11 cellular contexts compared by ENCODE assay signal in the genomic region with DNA sequence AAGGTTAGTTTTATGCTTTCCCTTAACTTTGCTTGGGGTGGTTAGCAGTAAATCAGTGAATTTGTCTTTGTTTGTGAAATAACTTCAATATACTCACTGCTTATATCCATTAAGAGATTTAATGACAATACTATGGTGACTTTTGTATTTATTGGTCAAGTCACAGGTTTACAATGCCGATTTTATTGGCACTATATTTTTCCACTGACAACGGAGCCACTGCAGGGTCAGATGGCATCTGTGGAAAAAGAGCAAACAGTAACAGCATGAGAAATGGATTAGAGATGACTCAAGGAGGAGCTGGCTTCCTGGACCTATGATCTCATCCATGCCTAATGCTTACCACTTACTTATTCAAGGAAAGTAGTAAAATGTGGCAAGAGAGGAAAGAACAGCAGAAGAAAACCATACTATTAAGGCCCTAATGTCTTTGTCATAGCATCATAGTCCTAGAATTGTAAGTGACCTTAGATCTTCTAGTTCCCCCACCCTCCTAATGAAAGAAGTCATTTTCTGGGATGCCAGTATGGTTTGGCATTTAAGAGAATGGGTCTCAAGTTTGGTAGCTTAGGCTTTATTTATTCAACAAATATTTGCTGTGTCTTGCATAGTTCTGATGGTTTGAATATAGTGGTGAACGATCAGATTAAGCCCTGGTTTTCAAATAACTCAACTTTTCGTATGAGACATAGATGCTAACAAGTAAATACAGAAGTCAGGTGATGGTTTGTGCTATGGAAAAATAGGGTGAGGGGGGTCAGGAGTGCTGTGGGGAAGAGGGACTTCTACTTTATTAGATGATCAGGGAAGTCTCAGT. TPM values are rescaled to one million over a fixed set of nuclear protein-coding genes. Genes with fewer than 3 reads are reported as not detected.
DNase-seq lines count a peak whose midpoint lies in the region; ATAC-seq, FAIRE-seq and TF ChIP-seq lines count a peak whose summit lies in the region.
"Had no signal": no experiment of that assay in that cellular context is flagged by ENCODE, and none has a peak within 500 bp of the region (broad histone marks: within the 10 kb centered on the region; RNA-seq: fewer than 3 reads in every experiment).

No MANE protein-coding gene starts in this region.

- in situ Hi-C loops in IMR-90 (cut with MboI; ENCODE audit: low sequenced_read_pairs): no loop called here

- no peaks in the 10 kb centered on the region for H4K20me1 ChIP-seq in IMR-90 (ENCODE audit: insufficient read depth, low read length)

- CTCF ChIA-PET in IMR-90 (lab: Yijun Ruan, JAX): interaction anchor here (0.6 kb wide), 1 partner anchor 30 kb away, joined by 3 read pairs; no protein-coding TSS in a partner anchor

- POLR2A ChIA-PET in IMR-90 (lab: Charles Lee; ENCODE audit: unreplicated experiment): no interaction called here

- peak overlapping the region; percentile 81; the same call in 1 of the 2 replicates for H4K5ac ChIP-seq in IMR-90 (ENCODE audit: low read depth, low read length)

- H2BK5ac ChIP-seq in IMR-90 (ENCODE audit: low read depth, low read length, poor library complexity, severe bottlenecking): peak overlapping the region; percentile 98

- DNase-seq in AG09309 (ENCODE audit: low read depth): peak; percentile 88
- DNase-seq in IMR-90: peak; percentile 96
- peak; percentile 94 for DNase-seq in bronchial epithelial cell (ENCODE audit: low read depth)
- no peak for DNase-seq in mucosa of descending colon
- no peak for DNase-seq in hippocampal formation (lab: John Stamatoyannopoulos, UW)
- no peak for DNase-seq in sigmoid colon
- no peak for DNase-seq in SKM-1 treated with dmso at 0.1 percent for 144 hours (lab: John Stamatoyannopoulos, UW; ENCODE audit: unreplicated experiment)
- DNase-seq: DND-41, glutamatergic neuron, NCI-H1092 had no signal

- H3K9me1 ChIP-seq in IMR-90 (ENCODE audit: insufficient read depth, low read length): peaks cover 4% of the 10 kb centered on the region; the same call in 1 of the 2 replicates

- no peak for TF ChIP-seq EP300 in sigmoid colon (IDR thresholded peaks at IDR 0.05)

- H3K9me3 ChIP-seq in IMR-90 (ENCODE audit: control insufficient read depth, insufficient read depth, low read length) (no peaks in the 10 kb centered on the region), mucosa of descending colon (no peaks in the 10 kb centered on the region), sigmoid colon (no peaks in the 10 kb centered on the region)

- TF ChIP-seq CTCF in AG09309 (IDR thresholded peaks at IDR 0.05; ENCODE audit: control insufficient read depth, insufficient read depth, low read depth, low read length, missing control alignments): no peak
- no peak for TF ChIP-seq CTCF in IMR-90 (conservative IDR thresholded peaks at IDR 0.05; ENCODE audit: low read depth, low read length)
- TF ChIP-seq CTCF in bronchial epithelial cell (IDR thresholded peaks at IDR 0.05; ENCODE audit: insufficient read depth, low read length, severe bottlenecking): no peak
- no peak for TF ChIP-seq CTCF in mucosa of descending colon (IDR thresholded peaks at IDR 0.05)
- TF ChIP-seq CTCF in sigmoid colon (IDR thresholded peaks at IDR 0.05): no peak

- H3K4me3 ChIP-seq in AG09309 (ENCODE audit: control insufficient read depth, low read depth, low read length) (no peak overlapping the region), IMR-90 (ENCODE audit: insufficient read depth, low read depth, low read length) (no peak overlapping the region), bronchial epithelial cell (ENCODE audit: low read depth, low read length) (no peak overlapping the region), mucosa of descending colon (no peak overlapping the region), sigmoid colon (no peak overlapping the region)

- H4K91ac ChIP-seq in IMR-90 (ENCODE audit: insufficient read depth, low read depth, low read length): peak overlapping the region; percentile 61

- H3K4me1 ChIP-seq in IMR-90 (ENCODE audit: control insufficient read depth, insufficient read depth, low read length) (peaks cover 8% of the 10 kb centered on the region), mucosa of descending colon (ENCODE audit: low read depth) (no peaks in the 10 kb centered on the region), sigmoid colon (peaks cover 0 to 22% (median 7%) of the 10 kb centered on the region in 4 donors)

- intact Hi-C loops in IMR-90 (cut with micrococcal nuclease) (no loop called here), mucosa of descending colon (cut with DNase I, micrococcal nuclease) (no loop called here), sigmoid colon (cut with DNase I) (no loop called here)

- H3K27ac ChIP-seq in IMR-90 (ENCODE audit: insufficient read depth, low read length) (peak overlapping the region; percentile 60; the same call in 1 of the 2 replicates), sigmoid colon (peak overlapping the region in 2 of 4 donors; percentile 38 to 57)

- H2AK9ac ChIP-seq in IMR-90 (replicated peaks; ENCODE audit: low read depth, low read length, poor library complexity): peak overlapping the region; percentile 80

- TF ChIP-seq POLR2A in IMR-90 (IDR thresholded peaks at IDR 0.05; ENCODE audit: low read depth, low read length) (no peak), sigmoid colon (IDR thresholded peaks at IDR 0.05) (no peak)

- H3K56ac ChIP-seq in IMR-90 (ENCODE audit: extremely low read depth, insufficient read depth, low read length): 0 out of 2 replicates have a peak overlapping the region, but pooled peaks have one; percentile 10

- H3K14ac ChIP-seq in IMR-90 (replicated peaks; ENCODE audit: low read depth, low read length): peak overlapping the region; percentile 86

- peak overlapping the region; percentile 86; the same call in 1 of the 2 replicates for H3K23ac ChIP-seq in IMR-90 (ENCODE audit: low read depth, low read length)

- FAIRE-seq in bronchial epithelial cell (lab: Jason Lieb, UNC): no peak

- no CpG with 5 or more reads among the region's 4 CpGs for WGBS in IMR-90 (ENCODE audit: extremely low coverage in 2 of 2, insufficient read length in 1 of 2), 2 experiments
- WGBS in sigmoid colon, 2 donors: 24 to 61% methylated on average over 4 of the region's 4 CpGs

- peak overlapping the region; percentile 45 to 71; a peak in 3 of 4 replicates for H4K8ac ChIP-seq in IMR-90 (ENCODE audit: low read depth in 2 of 2, low read length in 2 of 2)

- ATAC-seq in IMR-90 (ENCODE audit: low read depth) (peak; percentile 95), mucosa of descending colon (peak; percentile 70), GM21423 (IDR thresholded peaks at IDR 0.05; ENCODE audit: unreplicated experiment) (no peak)

- H3K4me2 ChIP-seq in IMR-90 (ENCODE audit: low read depth, low read length): peak overlapping the region; percentile 44; the same call in 1 of the 2 replicates

- no TSS peak for BruUV-seq in IMR-90 (replicated peaks; lab: Mats Ljungman, UMichigan)

- H3K18ac ChIP-seq in IMR-90 (ENCODE audit: low read depth, low read length): peak overlapping the region; percentile 63; the same call in 1 of the 2 replicates

- peak overlapping the region; percentile 83 for H3K4ac ChIP-seq in IMR-90 (ENCODE audit: low read depth, low read length)

- TF ChIP-seq RAD21 in IMR-90 (IDR thresholded peaks at IDR 0.05; ENCODE audit: low read length): no peak

- dilution Hi-C loops in IMR-90 (cut with HindIII; ENCODE audit: low sequenced_read_pairs, unreplicated experiment): no loop called here

- H3K27me3 ChIP-seq in IMR-90 (ENCODE audit: control insufficient read depth, insufficient read depth, low read length): no peaks in the 10 kb centered on the region
- H3K27me3 ChIP-seq in bronchial epithelial cell (ENCODE audit: control insufficient read depth, insufficient read depth, low read length): no peaks in the 10 kb centered on the region
- H3K27me3 ChIP-seq in sigmoid colon: no peaks in the 10 kb centered on the region

- H3K36me3 ChIP-seq in IMR-90 (ENCODE audit: control insufficient read depth, insufficient read depth, low read length) (no peaks in the 10 kb centered on the region), bronchial epithelial cell (ENCODE audit: control insufficient read depth, insufficient read depth, low read length) (peaks cover 12% of the 10 kb centered on the region), mucosa of descending colon (ENCODE audit: low read depth) (no peaks in the 10 kb centered on the region), sigmoid colon (peaks cover 0 to under 1% (median 0%) of the 10 kb centered on the region in 4 donors)

- H2BK15ac ChIP-seq in IMR-90 (ENCODE audit: low read depth, low read length): peak overlapping the region; percentile 87; the same call in 2 of the 3 replicates

- H2AK5ac ChIP-seq in IMR-90 (ENCODE audit: low read depth, low read length): peak overlapping the region; percentile 88

- peak overlapping the region; percentile 66 for H2AFZ ChIP-seq in IMR-90 (replicated peaks; ENCODE audit: low read length, poor library complexity)

- H2BK120ac ChIP-seq in IMR-90 (ENCODE audit: low read depth, low read length): peak overlapping the region; percentile 94

- H3K79me1 ChIP-seq in IMR-90 (ENCODE audit: low read depth in 1 of 2, low read length in 2 of 2): no peaks in the 10 kb centered on the region

- peak overlapping the region; percentile 91 for H2BK20ac ChIP-seq in IMR-90 (ENCODE audit: low read depth, low read length)

- no peak overlapping the region for H3K9ac ChIP-seq in IMR-90 (ENCODE audit: low read depth, low read length)

TF ChIP-seq in IMR-90, 13 proteins besides CTCF, POLR2A, EP300 and RAD21 (continues in another document):
- TF ChIP-seq CEBPB (IDR thresholded peaks at IDR 0.05; ENCODE audit: low read depth, low read length): peak; percentile 82
- TF ChIP-seq RFX5 (IDR thresholded peaks at IDR 0.05; ENCODE audit: low read depth, low read length): no peak
- no peak for TF ChIP-seq MAZ (IDR thresholded peaks at IDR 0.05; ENCODE audit: borderline replicate concordance, low read depth, low read length)
- TF ChIP-seq BHLHE40 (IDR thresholded peaks at IDR 0.05; ENCODE audit: low read depth, low read length): no peak
- no peak for TF ChIP-seq NFE2L2 (IDR thresholded peaks at IDR 0.05; ENCODE audit: low read depth, low read length)
- TF ChIP-seq RCOR1 (IDR thresholded peaks at IDR 0.05; ENCODE audit: insufficient replicate concordance, low read length): no peak
- TF ChIP-seq SMC3 (IDR thresholded peaks at IDR 0.05; ENCODE audit: low read depth, low read length): no peak
- 0 out of 2 replicates have a peak, but pooled peaks have one; percentile 28 for TF ChIP-seq MAFK (IDR thresholded peaks at IDR 0.05; ENCODE audit: low read depth, low read length)
- TF ChIP-seq FOS (IDR thresholded peaks at IDR 0.05; ENCODE audit: low read depth, low read length): peak; percentile 79

RNA-seq across cellular contexts. Expression of a gene that starts 18.5 kb away (rescaled TPM):
- 2.7 and 2.8 TPM in 2 replicates for total RNA-seq in IMR-90 (2012; rRNA removed)
- 0.42 and 0.44 TPM in 2 replicates for polyA plus RNA-seq in IMR-90 (2012; rRNA removed)
- polyA plus RNA-seq in IMR-90 (2012; cell fraction: cytosol; rRNA removed): 0.19 and 0.30 TPM in 2 replicates
- 0.36 and 1.5 TPM in 2 replicates for polyA plus RNA-seq in IMR-90 (2012; cell fraction: nucleus; rRNA removed; ENCODE audit: low replicate concordance)
- 141 and 239 TPM in 2 replicates for total RNA-seq in bronchial epithelial cell
- 1 to 10 TPM; 5.9 to 8.7 (median 8.0) TPM for total RNA-seq in mucosa of descending colon
- 10 to 100 TPM in 1 of 4 donors, 1 to 10 TPM in 3; 4.6 to 14.8 (median 8.5) TPM for total RNA-seq in sigmoid colon
- 1 to 10 TPM; 1.2 to 4.3 (median 1.8) TPM for polyA plus RNA-seq in sigmoid colon

Comparison
In these comparisons a context has a peak if more than half of its experiments do, and no peak if none do; other contexts are left out.
1. DNase-seq: peak in AG09309 (single experiment), IMR-90 (single experiment) and bronchial epithelial cell (single experiment); none in mucosa of descending colon (0 of 3), hippocampal formation (0 of 2), sigmoid colon (single experiment) and SKM-1 treated with dmso at 0.1 percent for 144 hours (single experiment).